22 cellular contexts compared by ENCODE assay signal in the genomic region with DNA sequence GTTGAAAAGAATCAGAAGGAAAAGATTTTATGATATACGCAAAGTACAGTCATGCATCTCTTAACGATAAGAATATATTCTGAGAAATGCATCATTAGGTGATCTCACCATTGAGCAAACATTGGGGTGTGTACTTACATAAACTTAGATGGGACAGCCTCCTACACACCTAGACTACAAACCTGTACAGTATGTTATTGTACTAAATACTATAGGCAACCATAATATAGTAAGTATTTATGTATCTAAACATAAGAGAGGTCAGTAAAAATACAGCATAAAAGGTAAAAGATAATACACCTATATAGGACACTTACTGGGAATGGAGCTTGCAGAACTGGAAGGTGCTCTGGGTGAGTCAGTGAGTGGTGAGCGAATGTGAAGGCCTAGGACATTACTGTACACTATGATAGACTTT.
DNase-seq lines count a peak whose midpoint lies in the region; ATAC-seq and TF ChIP-seq lines count a peak whose summit lies in the region.
"Had no signal": no experiment of that assay in that cellular context is flagged by ENCODE, and none has a peak within 500 bp of the region (broad histone marks: within the 10 kb centered on the region; RNA-seq: fewer than 3 reads in every experiment).

No MANE protein-coding gene starts in this region.

- H2AFZ ChIP-seq in hepatocyte (no peak overlapping the region), osteoblast (ENCODE audit: low read length) (no peak overlapping the region)

- 69% methylated on average over 3 of the region's 3 CpGs for WGBS in hepatocyte (ENCODE audit: low lambda C conversion rate, missing lambda C conversion rate)

- H4K20me1 ChIP-seq in hepatocyte (ENCODE audit: insufficient read depth, poor library complexity, severe bottlenecking) (no peaks in the 10 kb centered on the region), osteoblast (ENCODE audit: insufficient read depth, low read length) (no peaks in the 10 kb centered on the region)
- H4K20me1 ChIP-seq: BLaER1 had no signal

- no peak overlapping the region for H3K4me2 ChIP-seq in hepatocyte
- H3K4me2 ChIP-seq in osteoblast (ENCODE audit: insufficient read depth, low read length), result no peak overlapping the region
- H3K4me2 ChIP-seq: BLaER1 had no signal

- H3K9me3 ChIP-seq in hepatocyte (ENCODE audit: low read depth), result no peaks in the 10 kb centered on the region
- no peaks in the 10 kb centered on the region for H3K9me3 ChIP-seq in upper lobe of right lung
- no peaks in the 10 kb centered on the region for H3K9me3 ChIP-seq in right atrium auricular region
- no peaks in the 10 kb centered on the region for H3K9me3 ChIP-seq in osteoblast (ENCODE audit: low read depth, low read length)
- H3K9me3 ChIP-seq: BLaER1, SJSA1, suprapubic skin had no signal

- DNase-seq in NCI-H510A treated with DMSO at 0.1 percent for 48 hours (lab: John Stamatoyannopoulos, UW) (peak; percentile 1), NCI-H510A (lab: John Stamatoyannopoulos, UW) (no peak), SW480 (ENCODE audit: low spot score) (peak; percentile 35), hepatocyte (ENCODE audit: low spot score) (peak; percentile 32), upper lobe of right lung (no peak), right atrium auricular region (ENCODE audit: low spot score) (no peak), osteoblast (ENCODE audit: insufficient read length, low spot score, missing footprints) (no peak)
- DNase-seq: activated CD4-positive, CD25-positive, alpha-beta regulatory T cell; activated CD8-positive, alpha-beta memory T cell treated with anti-CD3 and anti-CD28 coated beads for 24 hours; DMS 273 treated with DMSO at 0.1 percent for 48 hours; dorsolateral prefrontal cortex; erythroblast; naive thymus-derived CD4-positive, alpha-beta T cell; NCI-H1694 treated with DMSO at 0.1 percent for 48 hours; NCI-H446 treated with DMSO at 0.1 percent for 48 hours; stimulated activated CD4-positive, alpha-beta T cell treated with anti-CD3 and anti-CD28 coated beads, Interleukin-4, amount 100 ng/mL, for 4 hours had no signal

- TF ChIP-seq CTCF in hepatocyte (IDR thresholded peaks at IDR 0.05; ENCODE audit: poor library complexity) (no peak), upper lobe of right lung (IDR thresholded peaks at IDR 0.05) (no peak), right atrium auricular region (IDR thresholded peaks at IDR 0.05) (no peak), osteoblast (IDR thresholded peaks at IDR 0.05; ENCODE audit: extremely low read depth, low read depth, low read length) (no peak)

- no peaks in the 10 kb centered on the region for H3K36me3 ChIP-seq in hepatocyte (replicated peaks; ENCODE audit: insufficient read depth, low read depth)
- no peaks in the 10 kb centered on the region for H3K36me3 ChIP-seq in upper lobe of right lung
- H3K36me3 ChIP-seq in right atrium auricular region, result no peaks in the 10 kb centered on the region
- H3K36me3 ChIP-seq in osteoblast (ENCODE audit: insufficient read depth, low read length), result no peaks in the 10 kb centered on the region
- H3K36me3 ChIP-seq: BLaER1, SJSA1, suprapubic skin had no signal

- no peaks in the 10 kb centered on the region for H3K79me2 ChIP-seq in hepatocyte
- no peaks in the 10 kb centered on the region for H3K79me2 ChIP-seq in osteoblast (ENCODE audit: insufficient read depth, low read length)

- intact Hi-C loops in upper lobe of right lung (cut with DNase I), result no loop called here

- H3K4me3 ChIP-seq in hepatocyte, result no peak overlapping the region
- no peak overlapping the region for H3K4me3 ChIP-seq in upper lobe of right lung
- no peak overlapping the region for H3K4me3 ChIP-seq in right atrium auricular region
- H3K4me3 ChIP-seq in osteoblast (ENCODE audit: insufficient read depth, low read length), result no peak overlapping the region
- H3K4me3 ChIP-seq: BLaER1, dorsolateral prefrontal cortex, SJSA1, skin epidermis, suprapubic skin had no signal

- no peaks in the 10 kb centered on the region for H3K9me2 ChIP-seq in hepatocyte (replicated peaks; ENCODE audit: insufficient read depth)

- H3K27ac ChIP-seq in hepatocyte (peak overlapping the region; percentile 80), upper lobe of right lung (no peak overlapping the region), right atrium auricular region (no peak overlapping the region), osteoblast (ENCODE audit: low read depth, low read length) (no peak overlapping the region)
- H3K27ac ChIP-seq: BLaER1, dorsolateral prefrontal cortex, SJSA1, skin epidermis, suprapubic skin had no signal

- peak; percentile 48 for ATAC-seq in upper lobe of right lung
- ATAC-seq in GM21381 (IDR thresholded peaks at IDR 0.05; ENCODE audit: unreplicated experiment), result no peak
- ATAC-seq: activated naive CD4-positive, alpha-beta T cell treated with anti-CD3 and anti-CD28 coated beads, Interleukin-2, amount 50 U/mL, for 72 hours; naive thymus-derived CD4-positive, alpha-beta T cell had no signal

- H3K27me3 ChIP-seq in hepatocyte (no peaks in the 10 kb centered on the region), upper lobe of right lung (no peaks in the 10 kb centered on the region), right atrium auricular region (no peaks in the 10 kb centered on the region), osteoblast (ENCODE audit: insufficient read depth, low read length) (no peaks in the 10 kb centered on the region)
- H3K27me3 ChIP-seq: BLaER1, dorsolateral prefrontal cortex, SJSA1, suprapubic skin had no signal

- H3K4me1 ChIP-seq in hepatocyte (ENCODE audit: insufficient read depth) (peaks cover 8% of the 10 kb centered on the region), upper lobe of right lung (peaks cover 12% of the 10 kb centered on the region), right atrium auricular region (no peaks in the 10 kb centered on the region), osteoblast (ENCODE audit: insufficient read depth, low read length) (peaks cover 33% of the 10 kb centered on the region)
- H3K4me1 ChIP-seq: BLaER1 had no signal

Comparison
In these comparisons a context has a peak if more than half of its experiments do, and no peak if none do; other contexts are left out.
1. DNase-seq: peak in NCI-H510A treated with DMSO at 0.1 percent for 48 hours (single experiment), SW480 (single experiment) and hepatocyte (single experiment); none in NCI-H510A (single experiment), upper lobe of right lung (single experiment), right atrium auricular region (single experiment) and osteoblast (single experiment).